Comparison of ENCODE assay signal across 8 cellular contexts in the genomic region with DNA sequence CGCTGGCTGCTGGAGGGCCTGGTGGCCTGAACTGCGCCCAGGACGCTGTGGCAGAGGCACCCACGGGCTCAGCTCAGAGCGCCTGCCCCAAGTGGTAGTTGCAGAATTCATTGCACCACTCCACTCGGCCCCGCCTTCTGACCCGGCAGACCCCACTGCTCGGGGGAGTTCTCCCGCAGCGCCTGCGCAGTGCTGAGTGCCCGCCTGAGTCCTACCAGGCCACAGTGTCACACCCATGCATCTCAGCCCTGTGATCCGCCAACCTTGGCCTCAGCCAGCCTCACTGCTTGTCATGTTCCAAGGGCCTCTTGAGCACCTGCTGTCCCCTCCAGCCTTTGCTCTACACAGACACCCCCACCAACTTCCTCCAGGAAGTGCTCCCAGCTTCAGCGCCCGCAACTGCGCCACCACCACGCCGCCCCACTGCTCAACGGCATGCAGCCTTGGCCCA. TPM values are rescaled to one million over a fixed set of nuclear protein-coding genes. Genes with fewer than 3 reads are reported as not detected.
A peak's percentile ranks its signal among the peaks of the same experiment; 100 is the strongest.
DNase-seq lines count a peak whose midpoint lies in the region; ATAC-seq, FAIRE-seq and TF ChIP-seq lines count a peak whose summit lies in the region.

No MANE protein-coding gene starts in this region.

- TF ChIP-seq EP300 in HepG2 (IDR thresholded peaks at IDR 0.05; ENCODE audit: low read depth in 2 of 2, low read length in 2 of 2) (no peak), HepG2 (CRISPR knock-in tag; IDR thresholded peaks at IDR 0.05; ENCODE audit: borderline replicate concordance) (no peak)

- TF ChIP-seq CTCF in HepG2 (CRISPR knock-in tag; IDR thresholded peaks at IDR 0.05), result no peak

- CTCF ChIA-PET in activated CD4-positive, alpha-beta memory T cell treated with anti-CD3 and anti-CD28 coated beads, Interleukin-2, amount 10 ng/mL, durations not matched to agents 7 days and 5 days (lab: Charles Lee), result interaction anchor here (0.7 kb wide), 1 partner anchor 46 kb away, joined by 3 read pairs; no protein-coding TSS in a partner anchor
- CTCF ChIA-PET in HepG2 (lab: Yijun Ruan, JAX; ENCODE audit: low intra/inter-chr PET ratio, low total read pairs), result no interaction called here

- in situ Hi-C loops in HepG2 (cut with HindIII; ENCODE audit: extremely low pct_ligation_motif_present, low pct_unique_long_range_greater_than_20kb), result no loop called here

- H3K27ac ChIP-seq in HepG2 (ENCODE audit: extremely low read length, insufficient read depth, low read length), result no peak overlapping the region

- peaks cover 57% of the 10 kb centered on the region for H3K4me1 ChIP-seq in HepG2 (ENCODE audit: insufficient read depth, low read length)

- no peak for FAIRE-seq in HepG2 (lab: Jason Lieb, UNC)

- ATAC-seq in HepG2, result no peak

- intact Hi-C loops in HepG2 (cut with micrococcal nuclease; ENCODE audit: unreplicated experiment), result no loop called here

- TF ChIP-seq RAD21 in HepG2 (CRISPR knock-in tag; IDR thresholded peaks at IDR 0.05), result no peak

- 93% methylated on average over 16 of the region's 20 CpGs for WGBS in HepG2 (ENCODE audit: low lambda C conversion rate)

- H3K9me3 Mint-ChIP-seq in activated CD4-positive, alpha-beta memory T cell treated with anti-CD3 and anti-CD28 coated beads, Interleukin-2, amount 10 ng/mL, durations not matched to agents 7 days and 5 days, result no peaks in the 10 kb centered on the region
- H3K9me3 Mint-ChIP-seq in stimulated activated naive CD8-positive, alpha-beta T cell treated with anti-CD3 and anti-CD28 coated beads, Interleukin-15, Interleukin-2, amounts not matched to agents 100 ng/mL and 50 ng/mL, for 24 hours, result no peaks in the 10 kb centered on the region

- DNase-seq in NCI-H2029 (lab: John Stamatoyannopoulos, UW), result peak; percentile 37
- no peak for DNase-seq in NCI-H2029 treated with DMSO at 0.1 percent for 48 hours (lab: John Stamatoyannopoulos, UW)
- DNase-seq in activated CD4-positive, alpha-beta memory T cell treated with anti-CD3 and anti-CD28 coated beads, Interleukin-2, amount 10 ng/mL, durations not matched to agents 7 days and 5 days, result peak; percentile 53
- DNase-seq in HepG2 (ENCODE audit: low spot score), result no peak
- DNase-seq in NCI-H2196 treated with DMSO at 0.1 percent for 48 hours (lab: John Stamatoyannopoulos, UW; ENCODE audit: unreplicated experiment), result no peak
- DNase-seq in HUDEP-2 (lab: John Stamatoyannopoulos, UW; ENCODE audit: unreplicated experiment in 76 of 76), result no peak
- no peak for DNase-seq in NCI-H748 treated with DMSO at 0.1 percent for 48 hours (lab: John Stamatoyannopoulos, UW)

- no peak overlapping the region for H3K4me3 Mint-ChIP-seq in activated CD4-positive, alpha-beta memory T cell treated with anti-CD3 and anti-CD28 coated beads, Interleukin-2, amount 10 ng/mL, durations not matched to agents 7 days and 5 days
- peak overlapping the region; percentile 15 for H3K4me3 Mint-ChIP-seq in stimulated activated naive CD8-positive, alpha-beta T cell treated with anti-CD3 and anti-CD28 coated beads, Interleukin-15, Interleukin-2, amounts not matched to agents 100 ng/mL and 50 ng/mL, for 24 hours

- H3K4me3 ChIP-seq in HepG2 (replicated peaks in 1 of 3; ENCODE audit: insufficient read depth in 1 of 3, low read depth in 2 of 3, low read length in 3 of 3), result no peak overlapping the region

- no peaks in the 10 kb centered on the region for H4K20me1 ChIP-seq in HepG2 (ENCODE audit: insufficient read depth, low read length)

- peaks cover 11% of the 10 kb centered on the region for H3K36me3 Mint-ChIP-seq in activated CD4-positive, alpha-beta memory T cell treated with anti-CD3 and anti-CD28 coated beads, Interleukin-2, amount 10 ng/mL, durations not matched to agents 7 days and 5 days (ENCODE audit: low read depth)
- no peaks in the 10 kb centered on the region for H3K36me3 Mint-ChIP-seq in stimulated activated naive CD8-positive, alpha-beta T cell treated with anti-CD3 and anti-CD28 coated beads, Interleukin-15, Interleukin-2, amounts not matched to agents 100 ng/mL and 50 ng/mL, for 24 hours (ENCODE audit: low read depth)

- H2AFZ ChIP-seq in HepG2 (ENCODE audit: low read length), result no peak overlapping the region

- no peaks in the 10 kb centered on the region for H3K79me2 ChIP-seq in HepG2 (ENCODE audit: insufficient read depth, low read length)

- no peak for TF ChIP-seq POLR2A in HepG2 (IDR thresholded peaks at IDR 0.05; ENCODE audit: insufficient read depth in 1 of 2, low read depth in 2 of 2, low read length in 2 of 2)

- H3K4me1 Mint-ChIP-seq in activated CD4-positive, alpha-beta memory T cell treated with anti-CD3 and anti-CD28 coated beads, Interleukin-2, amount 10 ng/mL, durations not matched to agents 7 days and 5 days, result peaks cover 19% of the 10 kb centered on the region
- H3K4me1 Mint-ChIP-seq in stimulated activated naive CD8-positive, alpha-beta T cell treated with anti-CD3 and anti-CD28 coated beads, Interleukin-15, Interleukin-2, amounts not matched to agents 100 ng/mL and 50 ng/mL, for 24 hours (ENCODE audit: low read depth), result peaks cover 9% of the 10 kb centered on the region

- no peak overlapping the region for H3K9ac ChIP-seq in HepG2 (ENCODE audit: insufficient read depth, low read depth, low read length)

- H3K27me3 ChIP-seq in HepG2 (ENCODE audit: control insufficient read depth in 1 of 2, insufficient read depth in 2 of 2, low read length in 2 of 2), result peaks cover 0 to 1% of the 10 kb centered on the region in 2 experiments; a peak in 1 of 5 replicates

- H3K36me3 ChIP-seq in HepG2 (replicated peaks in 1 of 2; ENCODE audit: control insufficient read depth in 1 of 2, insufficient read depth in 2 of 2, low read length in 2 of 2), result no peaks in the 10 kb centered on the region

- no peak overlapping the region for H3K4me2 ChIP-seq in HepG2 (ENCODE audit: low read depth, low read length)

- peak overlapping the region; percentile 64 for H3K27ac Mint-ChIP-seq in activated CD4-positive, alpha-beta memory T cell treated with anti-CD3 and anti-CD28 coated beads, Interleukin-2, amount 10 ng/mL, durations not matched to agents 7 days and 5 days
- H3K27ac Mint-ChIP-seq in stimulated activated naive CD8-positive, alpha-beta T cell treated with anti-CD3 and anti-CD28 coated beads, Interleukin-15, Interleukin-2, amounts not matched to agents 100 ng/mL and 50 ng/mL, for 24 hours, result peak overlapping the region; percentile 66

- BruUV-seq in HepG2 (replicated peaks; lab: Mats Ljungman, UMichigan), result no TSS peak

- H3K9me3 ChIP-seq in HepG2 (ENCODE audit: low read length), result no peaks in the 10 kb centered on the region

- H3K27me3 Mint-ChIP-seq in activated CD4-positive, alpha-beta memory T cell treated with anti-CD3 and anti-CD28 coated beads, Interleukin-2, amount 10 ng/mL, durations not matched to agents 7 days and 5 days, result no peaks in the 10 kb centered on the region
- no peaks in the 10 kb centered on the region for H3K27me3 Mint-ChIP-seq in stimulated activated naive CD8-positive, alpha-beta T cell treated with anti-CD3 and anti-CD28 coated beads, Interleukin-15, Interleukin-2, amounts not matched to agents 100 ng/mL and 50 ng/mL, for 24 hours

- POLR2A ChIA-PET in activated CD4-positive, alpha-beta memory T cell treated with anti-CD3 and anti-CD28 coated beads, Interleukin-2, amount 10 ng/mL, durations not matched to agents 7 days and 5 days (lab: Charles Lee), result interaction anchor here (0.6 to 1.4 kb wide), 4 partner anchors 9 to 708 kb away, joined by 3 to 6 read pairs (median 5); no protein-coding TSS in a partner anchor
- POLR2A ChIA-PET in HepG2 (lab: Yijun Ruan, JAX), result interaction anchor here (3.3 kb wide), 1 partner anchor 9 kb away, joined by 33 read pairs; no protein-coding TSS in a partner anchor

TF ChIP-seq in HepG2, 621 proteins besides CTCF, POLR2A, EP300 and RAD21:
- TF ChIP-seq MYC (CRISPR knock-in tag; IDR thresholded peaks at IDR 0.05; ENCODE audit: borderline replicate concordance) (no peak), ZNF460 (CRISPR knock-in tag; IDR thresholded peaks at IDR 0.05; ENCODE audit: borderline replicate concordance) (no peak), ZNF441 (CRISPR knock-in tag; IDR thresholded peaks at IDR 0.05; ENCODE audit: borderline replicate concordance) (no peak), GATAD1 (CRISPR knock-in tag; IDR thresholded peaks at IDR 0.05) (no peak), GLI4 (CRISPR knock-in tag; IDR thresholded peaks at IDR 0.05; ENCODE audit: borderline replicate concordance) (no peak), STAG1 (CRISPR knock-in tag; IDR thresholded peaks at IDR 0.05) (no peak), HNRNPL (IDR thresholded peaks at IDR 0.05; ENCODE audit: low read depth, low read length) (0 out of 2 replicates have a peak, but pooled peaks have one; percentile 0)

RNA-seq across cellular contexts. Expression of a gene that starts 12.2 kb away (rescaled TPM):
- under 1 TPM; 0.20 to 0.25 TPM for total RNA-seq in activated CD4-positive, alpha-beta memory T cell treated with anti-CD3 and anti-CD28 coated beads, Interleukin-2, amount 10 ng/mL, durations not matched to agents 7 days and 5 days
- 0.09 TPM in 1 of 2 replicates, not detected in the other for total RNA-seq in HepG2 (2016; rRNA removed; fragmentation: Illumina TruSeq; extraction: Trizol)
- 0.18 and 0.30 TPM in 2 replicates for total RNA-seq in HepG2 (2016; cell fraction: cytosol; rRNA removed; fragmentation: Illumina TruSeq; extraction: Trizol; ENCODE audit: low read depth)
- total RNA-seq in HepG2 (2016; cell fraction: insoluble cytoplasmic fraction; rRNA removed; fragmentation: Illumina TruSeq; extraction: Trizol), result 0.04 TPM in 2 replicates
- 0.07 and 0.19 TPM in 2 replicates for total RNA-seq in HepG2 (2016; cell fraction: membrane; rRNA removed; fragmentation: Illumina TruSeq; extraction: Trizol)
- 0.12 and 0.28 TPM in 2 replicates for total RNA-seq in HepG2 (2016; cell fraction: nucleus; rRNA removed; fragmentation: Illumina TruSeq; extraction: Trizol)
- polyA plus RNA-seq in HepG2 (2011; rRNA removed), result 0.09 and 0.14 TPM in 2 replicates
- 0.15 and 0.30 TPM in 2 replicates for polyA plus RNA-seq in HepG2 (2011; cell fraction: cytosol; rRNA removed)
- 1.6 and 2.0 TPM in 2 replicates for polyA plus RNA-seq in HepG2 (2011; cell fraction: nucleus; rRNA removed)
- polyA plus RNA-seq in HepG2 (2012), result 0.25 and 0.91 TPM in 2 replicates
- polyA plus RNA-seq in HepG2 (2016; cell fraction: cytosol; fragmentation: Illumina TruSeq; extraction: Trizol; ENCODE audit: low read depth), result not detected in 2 replicates
- 0.07 TPM in 1 of 2 replicates, not detected in the other for polyA plus RNA-seq in HepG2 (2016; cell fraction: insoluble cytoplasmic fraction; fragmentation: Illumina TruSeq; extraction: Trizol; ENCODE audit: low read depth)
- not detected in 2 replicates for polyA plus RNA-seq in HepG2 (2016; cell fraction: membrane; fragmentation: Illumina TruSeq; extraction: Trizol; ENCODE audit: low read depth)
- polyA plus RNA-seq in HepG2 (2016; cell fraction: nucleus; fragmentation: Illumina TruSeq; extraction: Trizol; ENCODE audit: insufficient read depth, low read depth), result 0.22 TPM in 1 of 2 replicates, not detected in the other
- 0.30 and 1.6 TPM in 2 replicates for polyA minus RNA-seq in HepG2 (2011; rRNA and poly(A)+ RNA removed; ENCODE audit: low replicate concordance)
- 0.26 and 0.30 TPM in 2 replicates for polyA minus RNA-seq in HepG2 (2011; cell fraction: cytosol; rRNA and poly(A)+ RNA removed)
- 0.37 and 0.90 TPM in 2 replicates for polyA minus RNA-seq in HepG2 (2011; cell fraction: nucleus; rRNA and poly(A)+ RNA removed)

Comparison
In these comparisons a context has a peak if more than half of its experiments do, and no peak if none do; other contexts are left out.
1. DNase-seq: peak in NCI-H2029 (single experiment) and activated CD4-positive, alpha-beta memory T cell treated with anti-CD3 and anti-CD28 coated beads, Interleukin-2, amount 10 ng/mL, durations not matched to agents 7 days and 5 days (single experiment); none in NCI-H2029 treated with DMSO at 0.1 percent for 48 hours (single experiment), HepG2 (single experiment), NCI-H2196 treated with DMSO at 0.1 percent for 48 hours (single experiment), HUDEP-2 (0 of 76) and NCI-H748 treated with DMSO at 0.1 percent for 48 hours (single experiment).